In the genomic region with DNA sequence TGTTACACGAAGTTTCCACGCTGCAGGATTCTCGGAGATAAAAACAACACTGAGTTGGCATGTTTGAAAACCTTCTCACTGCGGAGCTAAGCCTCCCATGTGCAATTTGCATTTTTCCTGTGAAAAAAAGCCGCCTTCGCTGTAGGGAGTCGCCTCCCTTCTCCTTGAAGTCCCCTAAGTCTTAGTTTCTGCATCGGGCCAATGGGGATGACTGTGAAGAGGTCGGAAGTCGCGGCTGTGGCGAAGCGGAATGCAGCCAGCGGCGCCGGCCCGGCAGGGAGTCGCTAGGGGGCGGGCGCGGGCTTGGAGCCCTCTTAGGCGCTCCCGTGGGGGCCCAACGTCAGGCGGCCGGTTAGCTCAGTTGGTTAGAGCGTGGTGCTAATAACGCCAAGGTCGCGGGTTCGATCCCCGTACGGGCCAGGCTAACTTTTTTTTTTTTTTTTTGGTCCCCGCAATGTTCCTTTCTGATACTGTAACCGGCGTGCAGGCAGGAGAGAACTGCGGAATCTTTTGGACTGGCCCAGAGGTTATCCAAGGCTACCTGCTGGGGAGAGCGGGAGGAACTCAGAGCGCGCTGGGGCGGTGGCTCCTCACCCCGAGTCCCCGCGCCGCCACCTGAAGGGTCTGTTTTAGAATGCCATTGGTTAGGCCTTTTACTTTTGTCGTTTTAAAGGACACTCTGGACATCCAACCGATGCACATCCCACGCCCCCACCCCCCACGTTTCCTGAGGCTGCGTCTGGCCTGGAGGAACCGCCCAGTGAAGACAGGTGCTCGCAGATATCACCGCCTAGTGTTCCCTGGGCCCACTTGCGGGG, we compare ENCODE assay signal across 8 cellular contexts. TPM values are rescaled to one million over a fixed set of nuclear protein-coding genes. Genes with fewer than 3 reads are reported as not detected.
A peak's percentile ranks its signal among the peaks of the same experiment; 100 is the strongest.
DNase-seq lines count a peak whose midpoint lies in the region; ATAC-seq and TF ChIP-seq lines count a peak whose summit lies in the region.

No MANE protein-coding gene starts in this region.

- H3K4me1 Mint-ChIP-seq in chondrocyte (ENCODE audit: low read depth), result peaks cover 62% of the 10 kb centered on the region

- DNase-seq in BE2C (peak; percentile 90), GM19238 (ENCODE audit: insufficient read length, low spot score) (peak; percentile 85), NCI-H460 (ENCODE audit: extremely low read depth, low read depth) (peak; percentile 92), chondrocyte (ENCODE audit: low spot score) (peak; percentile 97), kidney glomerular epithelial cell (lab: John Stamatoyannopoulos, UW) (peak; percentile 82)
- peak; percentile 96 for DNase-seq in activated CD4-positive, alpha-beta T cell treated with anti-CD3 and anti-CD28 coated beads for 1 hour
- peak; percentile 87 to 89 for DNase-seq in stimulated activated CD4-positive, alpha-beta T cell treated with anti-CD3 and anti-CD28 coated beads, Interleukin-15, amount 100 ng/mL, for 48 hours (ENCODE audit: low read depth in 2 of 2)

- ATAC-seq in HG03432 (IDR thresholded peaks at IDR 0.05; ENCODE audit: unreplicated experiment), result peak; percentile 68

- peak overlapping the region; percentile 85 for H3K4me3 ChIP-seq in BE2C (ENCODE audit: low read depth, low read length)

- peak overlapping the region; percentile 92 for H3K27ac Mint-ChIP-seq in chondrocyte (ENCODE audit: unreplicated experiment)

- no peaks in the 10 kb centered on the region for H3K36me3 Mint-ChIP-seq in chondrocyte (ENCODE audit: low read depth)

- H3K27me3 ChIP-seq in BE2C, result no peaks in the 10 kb centered on the region

- H3K4me1 ChIP-seq in BE2C, result peaks cover 10% of the 10 kb centered on the region

- no peaks in the 10 kb centered on the region for H3K27me3 Mint-ChIP-seq in chondrocyte (ENCODE audit: low read depth)

- peak overlapping the region; percentile 76 for H3K4me3 Mint-ChIP-seq in chondrocyte (ENCODE audit: unreplicated experiment)

- TF ChIP-seq CTCF in BE2C (IDR thresholded peaks at IDR 0.05; ENCODE audit: low read depth, low read length), result peak; percentile 78
- peak; percentile 79 for TF ChIP-seq CTCF in chondrocyte (IDR thresholded peaks at IDR 0.05)

- no peaks in the 10 kb centered on the region for H3K9me3 Mint-ChIP-seq in chondrocyte (ENCODE audit: low read depth)

- no peaks in the 10 kb centered on the region for H3K9me3 ChIP-seq in BE2C

- no peaks in the 10 kb centered on the region for H3K36me3 ChIP-seq in BE2C

RNA-seq across cellular contexts. Expression of a gene that starts 2.6 kb away (rescaled TPM):
- 7.4 TPM for polyA plus RNA-seq in BE2C (2012; ENCODE audit: insufficient read depth, insufficient read length, low read depth)
- total RNA-seq in NCI-H460 (2014; rRNA removed; shearing (Covaris generic)), result 14.8 and 15.0 TPM in 2 replicates
- 42.8 and 46.9 TPM in 2 replicates for polyA plus RNA-seq in NCI-H460 (2014; cell fraction: nucleus; rRNA removed)
- total RNA-seq in chondrocyte, result 8.2 to 11.4 TPM (median 8.2 TPM) in 3 replicates

RNA-seq across cellular contexts. Expression of a gene that starts 12.0 kb away (rescaled TPM):
- polyA plus RNA-seq in BE2C (2012; ENCODE audit: insufficient read depth, insufficient read length, low read depth), result 147 TPM
- 65.2 and 70.8 TPM in 2 replicates for total RNA-seq in NCI-H460 (2014; rRNA removed; shearing (Covaris generic))
- 106 and 162 TPM in 2 replicates for polyA plus RNA-seq in NCI-H460 (2014; cell fraction: nucleus; rRNA removed)
- total RNA-seq in chondrocyte, result 3.8 to 10.1 TPM (median 4.5 TPM) in 3 replicates

RNA-seq across cellular contexts. Expression of a gene that starts 45.7 kb away (rescaled TPM):
- polyA plus RNA-seq in BE2C (2012; ENCODE audit: insufficient read depth, insufficient read length, low read depth), result 58.2 TPM
- 96.7 and 101 TPM in 2 replicates for total RNA-seq in NCI-H460 (2014; rRNA removed; shearing (Covaris generic))
- 54.0 and 69.8 TPM in 2 replicates for polyA plus RNA-seq in NCI-H460 (2014; cell fraction: nucleus; rRNA removed)
- 24.1 to 34.3 TPM (median 26.8 TPM) in 3 replicates for total RNA-seq in chondrocyte

RNA-seq across cellular contexts. Expression of a gene that starts 45.8 kb away (rescaled TPM):
- polyA plus RNA-seq in BE2C (2012; ENCODE audit: insufficient read depth, insufficient read length, low read depth), result 3.4 TPM
- total RNA-seq in NCI-H460 (2014; rRNA removed; shearing (Covaris generic)), result 2.3 and 3.2 TPM in 2 replicates
- 1.9 and 2.4 TPM in 2 replicates for polyA plus RNA-seq in NCI-H460 (2014; cell fraction: nucleus; rRNA removed)
- total RNA-seq in chondrocyte, result 29.0 to 34.4 TPM (median 32.2 TPM) in 3 replicates

Comparison
In these comparisons a context has a peak if more than half of its experiments do, and no peak if none do; other contexts are left out.
1. Peak in every context shown above with its lines: DNase-seq, ATAC-seq and H3K4me3 ChIP-seq.